In genomic region chr15:98873441-98874218, GRCh38 we compare ENCODE assay signal across 8 cellular contexts.
DNase-seq lines count a peak whose midpoint lies in the region; ATAC-seq and TF ChIP-seq lines count a peak whose summit lies in the region.

No MANE protein-coding gene starts in this region.

- WGBS in upper lobe of left lung, 2 donors = 40 to 54% methylated on average over 12 of the region's 12 CpGs

- DNase-seq in BJ (ENCODE audit: low read depth) (peak; percentile 76), H4 (ENCODE audit: low spot score) (peak; percentile 89), SIG-M5 (lab: John Stamatoyannopoulos, UW) (peak; percentile 38), foreskin melanocyte (peak; percentile 90), upper lobe of left lung (peak in 1 of 2 donors; percentile 50)
- DNase-seq in effector memory CD4-positive, alpha-beta T cell = no peak

- no peaks in the 10 kb centered on the region for H3K9me3 ChIP-seq in upper lobe of left lung
- no peaks in the 10 kb centered on the region for H3K9me3 ChIP-seq in effector memory CD4-positive, alpha-beta T cell (ENCODE audit: control insufficient read depth, low read length)

- no peak for TF ChIP-seq EP300 in upper lobe of left lung (IDR thresholded peaks at IDR 0.05)

- H3K36me3 ChIP-seq in BJ (ENCODE audit: control insufficient read depth, insufficient read depth, low read length) (no peaks in the 10 kb centered on the region), upper lobe of left lung (no peaks in the 10 kb centered on the region)
- no peaks in the 10 kb centered on the region for H3K36me3 ChIP-seq in effector memory CD4-positive, alpha-beta T cell (ENCODE audit: control insufficient read depth, insufficient read depth, low read length)

- CTCF ChIA-PET in BJ (lab: Yijun Ruan, JAX) = interaction anchor here (0.9 to 1.9 kb wide), 6 partner anchors 11 to 227 kb away, joined by 3 to 10 read pairs (median 4); no protein-coding TSS in a partner anchor

- POLR2A ChIA-PET in BJ (lab: Charles Lee) = interaction anchor here (0.6 kb wide), 2 partner anchors 225 to 467 kb away, joined by 4 to 5 read pairs; no protein-coding TSS in a partner anchor

- peak; percentile 76 for ATAC-seq in upper lobe of left lung (ENCODE audit: low FRiP score in 2 of 2)
- ATAC-seq in GM21528 (IDR thresholded peaks at IDR 0.05; ENCODE audit: low FRiP score, unreplicated experiment) = no peak
- no peak for ATAC-seq in HG03439 (IDR thresholded peaks at IDR 0.05; ENCODE audit: unreplicated experiment)

- H3K4me1 ChIP-seq in upper lobe of left lung = peaks cover 34 to 38% (median 37%) of the 10 kb centered on the region in 4 donors
- no peaks in the 10 kb centered on the region for H3K4me1 ChIP-seq in effector memory CD4-positive, alpha-beta T cell (ENCODE audit: control insufficient read depth, insufficient read depth, low read length, poor library complexity, severe bottlenecking)

- TF ChIP-seq CTCF in BJ (IDR thresholded peaks at IDR 0.05; ENCODE audit: insufficient read depth, low read depth, low read length) (no peak), upper lobe of left lung (IDR thresholded peaks at IDR 0.05) (no peak)

- H3K27ac ChIP-seq in upper lobe of left lung = peak overlapping the region; percentile 16 to 72 (median 30)
- H3K27ac ChIP-seq in effector memory CD4-positive, alpha-beta T cell (ENCODE audit: insufficient read depth, low read length, poor library complexity, severe bottlenecking) = no peak overlapping the region

- H3K27me3 ChIP-seq in BJ (ENCODE audit: control insufficient read depth, insufficient read depth, low read length) (no peaks in the 10 kb centered on the region), upper lobe of left lung (no peaks in the 10 kb centered on the region)
- H3K27me3 ChIP-seq in effector memory CD4-positive, alpha-beta T cell (replicated peaks; ENCODE audit: control insufficient read depth, insufficient read depth, low read length, poor library complexity, severe bottlenecking) = no peaks in the 10 kb centered on the region

- H3K4me3 ChIP-seq in BJ (ENCODE audit: low read depth, low read length) (no peak overlapping the region), upper lobe of left lung (peak overlapping the region in 1 of 4 donors; percentile 6)
- H3K4me3 ChIP-seq in effector memory CD4-positive, alpha-beta T cell (ENCODE audit: insufficient read depth, low read depth, low read length, poor library complexity, severe bottlenecking) = no peak overlapping the region

- TF ChIP-seq POLR2A in upper lobe of left lung (IDR thresholded peaks at IDR 0.05) = peak in 1 of 4 donors; percentile 7

Comparison
In these comparisons a context has a peak if more than half of its experiments do, and no peak if none do; other contexts are left out.
1. DNase-seq: peak in BJ (single experiment), H4 (single experiment), SIG-M5 (single experiment) and foreskin melanocyte (single experiment); none in effector memory CD4-positive, alpha-beta T cell (0 of 3).
2. ATAC-seq: peak in upper lobe of left lung (2 of 2); none in GM21528 (single experiment) and HG03439 (single experiment).